ENCODE assay signal across 8 cellular contexts in the genomic region with DNA sequence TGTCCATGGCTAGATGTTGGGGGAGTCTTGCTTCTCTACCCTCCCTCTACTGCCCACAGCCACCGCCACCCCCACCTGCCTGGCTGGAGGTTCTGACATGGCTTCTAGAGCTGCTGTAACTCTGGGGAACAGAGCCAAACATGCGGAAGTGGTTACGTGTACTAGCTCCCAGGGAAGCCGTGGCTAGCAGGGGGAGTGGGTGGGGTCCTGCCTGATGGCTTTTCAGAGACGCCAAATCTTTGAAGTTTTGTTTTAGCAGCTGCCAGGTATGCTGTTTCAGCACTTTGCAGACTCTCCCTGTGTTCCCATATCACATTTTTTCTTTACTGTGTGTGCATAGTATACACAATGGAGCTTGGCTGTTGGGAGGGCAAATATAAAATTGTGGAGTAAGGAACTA.
DNase-seq lines count a peak whose midpoint lies in the region; ATAC-seq and TF ChIP-seq lines count a peak whose summit lies in the region.

No MANE protein-coding gene starts in this region.

- WGBS in heart left ventricle, 4 donors: 25 to 42% (median 38%) methylated on average over 5 of the region's 5 CpGs

- H3K27me3 Mint-ChIP-seq in CD4-positive, alpha-beta memory T cell: no peaks in the 10 kb centered on the region
- no peaks in the 10 kb centered on the region for H3K27me3 Mint-ChIP-seq in activated T-cell treated with anti-CD3 and anti-CD28 coated beads, Interleukin-2, amount 50 U/mL, for 24 hours

- no peak for TF ChIP-seq CTCF in heart left ventricle (IDR thresholded peaks at IDR 0.05)

- no peaks in the 10 kb centered on the region for H3K9me3 Mint-ChIP-seq in CD4-positive, alpha-beta memory T cell
- H3K9me3 Mint-ChIP-seq in activated T-cell treated with anti-CD3 and anti-CD28 coated beads, Interleukin-2, amount 50 U/mL, for 24 hours: no peaks in the 10 kb centered on the region

- POLR2A ChIA-PET in CD4-positive, alpha-beta memory T cell (lab: Charles Lee; ENCODE audit: partially characterized antibody): interaction anchor here (0.6 to 1.0 kb wide), 2 partner anchors 85 to 127 kb away, joined by 3 read pairs; no protein-coding TSS in a partner anchor

- peak overlapping the region; percentile 38 to 91 (median 86) for H3K27ac Mint-ChIP-seq in CD4-positive, alpha-beta memory T cell
- H3K27ac Mint-ChIP-seq in activated T-cell treated with anti-CD3 and anti-CD28 coated beads, Interleukin-2, amount 50 U/mL, for 24 hours: peak overlapping the region; percentile 87

- no peak for TF ChIP-seq POLR2A in heart left ventricle (IDR thresholded peaks at IDR 0.05)

- intact Hi-C loops in CD4-positive, alpha-beta memory T cell (cut with micrococcal nuclease): no loop called here
- intact Hi-C loops in heart left ventricle (cut with DNase I): no loop called here

- peak overlapping the region in 7 of 8 donors; percentile 7 to 62 (median 26) for H3K4me3 Mint-ChIP-seq in CD4-positive, alpha-beta memory T cell
- H3K4me3 Mint-ChIP-seq in activated T-cell treated with anti-CD3 and anti-CD28 coated beads, Interleukin-2, amount 50 U/mL, for 24 hours: peak overlapping the region; percentile 16

- peaks cover 14 to 23% (median 20%) of the 10 kb centered on the region in 4 donors for H3K4me1 Mint-ChIP-seq in CD4-positive, alpha-beta memory T cell
- H3K4me1 Mint-ChIP-seq in activated T-cell treated with anti-CD3 and anti-CD28 coated beads, Interleukin-2, amount 50 U/mL, for 24 hours (ENCODE audit: low read depth): peaks cover 36% of the 10 kb centered on the region

- DNase-seq in CD4-positive, alpha-beta memory T cell: peak; percentile 26 to 53 (median 51)
- peak; percentile 11 for DNase-seq in NCI-H2029 treated with DMSO at 0.1 percent for 48 hours (lab: John Stamatoyannopoulos, UW)
- DNase-seq in activated T-cell treated with anti-CD3 and anti-CD28 coated beads, Interleukin-2, amount 50 U/mL, for 24 hours: peak; percentile 39
- DNase-seq in heart left ventricle: peak; percentile 65 to 75 (median 70)
- peak; percentile 32 for DNase-seq in stimulated activated CD8-positive, alpha-beta memory T cell treated with anti-CD3 and anti-CD28 coated beads, Interleukin-4, amount 100 ng/mL, for 48 hours
- DNase-seq in amniotic stem cell (lab: John Stamatoyannopoulos, UW): no peak
- DNase-seq in NCI-H1694 (lab: John Stamatoyannopoulos, UW): no peak

- H3K4me1 ChIP-seq in CD4-positive, alpha-beta memory T cell (ENCODE audit: insufficient read depth, low read length): peaks cover 26% of the 10 kb centered on the region
- peaks cover 0 to 30% (median 20%) of the 10 kb centered on the region in 12 donors for H3K4me1 ChIP-seq in heart left ventricle

- peak; percentile 75 to 91 (median 88) for ATAC-seq in heart left ventricle
- ATAC-seq in GM18502 (IDR thresholded peaks at IDR 0.05; ENCODE audit: poor library complexity, unreplicated experiment): no peak

- no peaks in the 10 kb centered on the region for H3K36me3 ChIP-seq in CD4-positive, alpha-beta memory T cell (ENCODE audit: insufficient read depth, low read length)
- H3K36me3 ChIP-seq in heart left ventricle: no peaks in the 10 kb centered on the region

- no peak overlapping the region for H3K4me3 ChIP-seq in CD4-positive, alpha-beta memory T cell (ENCODE audit: low read length in 2 of 2)
- no peak overlapping the region for H3K4me3 ChIP-seq in heart left ventricle

- no peaks in the 10 kb centered on the region for H3K27me3 ChIP-seq in CD4-positive, alpha-beta memory T cell (ENCODE audit: insufficient read depth, low read length)
- no peaks in the 10 kb centered on the region for H3K27me3 ChIP-seq in heart left ventricle

- CTCF ChIA-PET in CD4-positive, alpha-beta memory T cell (lab: Charles Lee; ENCODE audit: partially characterized antibody): interaction anchor here (1.7 kb wide), 1 partner anchor 151 kb away, joined by 5 read pairs; a partner anchor contains a TSS

- H3K27ac ChIP-seq in CD4-positive, alpha-beta memory T cell (ENCODE audit: low read depth, low read length): peak overlapping the region; percentile 6
- H3K27ac ChIP-seq in heart left ventricle: peak overlapping the region in 4 of 12 donors; percentile 3 to 50 (median 18)

- H3K36me3 Mint-ChIP-seq in CD4-positive, alpha-beta memory T cell: peaks cover 9 to 19% of the 10 kb centered on the region in 2 donors
- H3K36me3 Mint-ChIP-seq in activated T-cell treated with anti-CD3 and anti-CD28 coated beads, Interleukin-2, amount 50 U/mL, for 24 hours (ENCODE audit: low read depth): peaks cover 20% of the 10 kb centered on the region

- H3K9me3 ChIP-seq in CD4-positive, alpha-beta memory T cell (ENCODE audit: control insufficient read depth in 1 of 2, low read length in 2 of 2): no peaks in the 10 kb centered on the region
- no peaks in the 10 kb centered on the region for H3K9me3 ChIP-seq in heart left ventricle

Comparison
In these comparisons a context has a peak if more than half of its experiments do, and no peak if none do; other contexts are left out.
1. DNase-seq: peak in CD4-positive, alpha-beta memory T cell (5 of 5), NCI-H2029 treated with DMSO at 0.1 percent for 48 hours (single experiment), activated T-cell treated with anti-CD3 and anti-CD28 coated beads, Interleukin-2, amount 50 U/mL, for 24 hours (single experiment), heart left ventricle (5 of 5) and stimulated activated CD8-positive, alpha-beta memory T cell treated with anti-CD3 and anti-CD28 coated beads, Interleukin-4, amount 100 ng/mL, for 48 hours (single experiment); none in amniotic stem cell (single experiment) and NCI-H1694 (single experiment).